ENCODE assay signal across 35 cellular contexts in the genomic region with DNA sequence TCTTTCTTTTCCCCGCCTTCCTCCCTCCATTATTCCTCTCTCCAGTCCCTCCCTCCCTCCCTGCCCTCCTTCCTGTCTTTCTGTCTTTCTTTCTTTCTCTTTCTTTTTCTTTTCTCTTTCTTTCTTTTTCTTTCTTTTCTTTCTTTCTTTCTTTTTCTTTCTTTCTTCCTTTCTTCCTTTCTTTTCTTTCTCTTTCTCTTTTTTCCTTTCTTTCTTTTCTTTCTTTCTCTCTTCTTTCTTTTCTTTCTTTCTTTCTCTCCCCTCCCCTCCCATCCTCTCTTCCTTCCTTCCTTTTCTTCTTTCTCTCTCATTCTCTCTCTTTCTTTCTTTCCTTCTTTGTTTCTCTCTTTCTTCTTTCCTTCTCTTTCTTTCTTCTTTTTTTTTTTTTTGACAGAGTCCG.
"Had no signal": no experiment of that assay in that cellular context is flagged by ENCODE, and none has a peak within 500 bp of the region (broad histone marks: within the 10 kb centered on the region; RNA-seq: fewer than 3 reads in every experiment).

No MANE protein-coding gene starts in this region.

- H3K27me3 ChIP-seq: ascending aorta, cardiac muscle cell, colonic mucosa had no signal

- H3K27ac ChIP-seq: ascending aorta, cardiac muscle cell, colonic mucosa, VCaP had no signal

- H3K4me3 Mint-ChIP-seq: activated B cell treated with CpG ODN at 0.5 μM for 24 hours; activated CD4-positive, alpha-beta memory T cell treated with anti-CD3 and anti-CD28 coated beads for 36 hours; activated CD4-positive, alpha-beta T cell treated with anti-CD3 and anti-CD28 coated beads, Interleukin-2, amount 10 ng/mL, durations not matched to agents 24 days and 14 days; activated naive CD4-positive, alpha-beta T cell treated with anti-CD3 and anti-CD28 coated beads, Interleukin-2, amount 10 ng/mL, durations not matched to agents 7 days and 5 days; activated naive CD4-positive, alpha-beta T cell treated with anti-CD3 and anti-CD28 coated beads, Interleukin-2, amount 50 U/mL, for 24 hours; activated naive CD8-positive, alpha-beta T cell; activated naive CD8-positive, alpha-beta T cell treated with anti-CD3 and anti-CD28 coated beads, Interleukin-2, amount 10 ng/mL, durations not matched to agents 7 days and 5 days; activated naive CD8-positive, alpha-beta T cell treated with anti-CD3 and anti-CD28 coated beads, Interleukin-2, amount 50 U/mL, for 24 hours; activated T-helper 1 cell treated with anti-CD3 and anti-CD28 coated beads, Interleukin-12 subunit alpha, Interleukin-12 subunit beta, Interleukin-2, Interleukin-4 antibody, amounts not matched to agents 30 ng/mL and 10 ng/mL and 1 ng/mL, durations not matched to agents 14 hours and 24 hours and 36 hours; activated T-helper 17 cell treated with anti-CD3 and anti-CD28 coated beads, Interleukin-2, amount 50 U/mL, for 72 hours; brain; central memory CD8-positive, alpha-beta T cell; T-cell; T-helper 17 cell had no signal

- H3K9me3 ChIP-seq: ascending aorta, colonic mucosa had no signal

- H3K27me3 Mint-ChIP-seq: brain had no signal

- H3K9me3 Mint-ChIP-seq: activated B cell treated with CpG ODN at 0.5 μM for 24 hours; activated CD4-positive, alpha-beta memory T cell treated with anti-CD3 and anti-CD28 coated beads for 36 hours; activated CD4-positive, alpha-beta T cell treated with anti-CD3 and anti-CD28 coated beads, Interleukin-2, amount 10 ng/mL, durations not matched to agents 24 days and 14 days; activated naive CD4-positive, alpha-beta T cell treated with anti-CD3 and anti-CD28 coated beads, Interleukin-2, amount 10 ng/mL, durations not matched to agents 7 days and 5 days; activated naive CD4-positive, alpha-beta T cell treated with anti-CD3 and anti-CD28 coated beads, Interleukin-2, amount 50 U/mL, for 24 hours; activated naive CD8-positive, alpha-beta T cell treated with anti-CD3 and anti-CD28 coated beads, Interleukin-2, amount 10 ng/mL, durations not matched to agents 7 days and 5 days; activated naive CD8-positive, alpha-beta T cell treated with anti-CD3 and anti-CD28 coated beads, Interleukin-2, amount 50 U/mL, for 24 hours; activated T-helper 1 cell treated with anti-CD3 and anti-CD28 coated beads, Interleukin-12 subunit alpha, Interleukin-12 subunit beta, Interleukin-2, Interleukin-4 antibody, amounts not matched to agents 30 ng/mL and 10 ng/mL and 1 ng/mL, durations not matched to agents 14 hours and 24 hours and 36 hours; activated T-helper 17 cell treated with anti-CD3 and anti-CD28 coated beads, Interleukin-2, amount 50 U/mL, for 72 hours; central memory CD8-positive, alpha-beta T cell had no signal

- FAIRE-seq: bronchial epithelial cell, TTC549 had no signal

- H3K27ac Mint-ChIP-seq: activated B cell treated with CpG ODN at 0.5 μM for 24 hours; activated CD4-positive, alpha-beta memory T cell treated with anti-CD3 and anti-CD28 coated beads for 36 hours; activated CD4-positive, alpha-beta T cell treated with anti-CD3 and anti-CD28 coated beads, Interleukin-2, amount 10 ng/mL, durations not matched to agents 24 days and 14 days; activated naive CD4-positive, alpha-beta T cell treated with anti-CD3 and anti-CD28 coated beads, Interleukin-2, amount 10 ng/mL, durations not matched to agents 7 days and 5 days; activated naive CD4-positive, alpha-beta T cell treated with anti-CD3 and anti-CD28 coated beads, Interleukin-2, amount 50 U/mL, for 24 hours; activated naive CD8-positive, alpha-beta T cell; activated naive CD8-positive, alpha-beta T cell treated with anti-CD3 and anti-CD28 coated beads, Interleukin-2, amount 10 ng/mL, durations not matched to agents 7 days and 5 days; activated naive CD8-positive, alpha-beta T cell treated with anti-CD3 and anti-CD28 coated beads, Interleukin-2, amount 50 U/mL, for 24 hours; activated T-helper 1 cell treated with anti-CD3 and anti-CD28 coated beads, Interleukin-12 subunit alpha, Interleukin-12 subunit beta, Interleukin-2, Interleukin-4 antibody, amounts not matched to agents 30 ng/mL and 10 ng/mL and 1 ng/mL, durations not matched to agents 14 hours and 24 hours and 36 hours; activated T-helper 17 cell treated with anti-CD3 and anti-CD28 coated beads, Interleukin-2, amount 50 U/mL, for 72 hours; T-cell; T-helper 17 cell had no signal

- ATAC-seq: activated naive CD8-positive, alpha-beta T cell treated with anti-CD3 and anti-CD28 coated beads, Interleukin-2, amount 50 U/mL, for 24 hours; activated T-helper 17 cell treated with anti-CD3 and anti-CD28 coated beads, Interleukin-2, amount 50 U/mL, for 72 hours; T-cell; T-helper 17 cell had no signal

- H3K4me1 ChIP-seq: ascending aorta, colonic mucosa had no signal

- H3K4me3 ChIP-seq: ascending aorta, cardiac muscle cell, colonic mucosa had no signal

- H3K36me3 Mint-ChIP-seq: activated CD4-positive, alpha-beta memory T cell treated with anti-CD3 and anti-CD28 coated beads for 36 hours; activated naive CD4-positive, alpha-beta T cell treated with anti-CD3 and anti-CD28 coated beads, Interleukin-2, amount 10 ng/mL, durations not matched to agents 7 days and 5 days; activated naive CD4-positive, alpha-beta T cell treated with anti-CD3 and anti-CD28 coated beads, Interleukin-2, amount 50 U/mL, for 24 hours; activated naive CD8-positive, alpha-beta T cell; activated naive CD8-positive, alpha-beta T cell treated with anti-CD3 and anti-CD28 coated beads, Interleukin-2, amount 10 ng/mL, durations not matched to agents 7 days and 5 days; brain; T-cell had no signal

- H3K4me1 Mint-ChIP-seq: activated B cell treated with CpG ODN at 0.5 μM for 24 hours; activated CD4-positive, alpha-beta T cell treated with anti-CD3 and anti-CD28 coated beads, Interleukin-2, amount 10 ng/mL, durations not matched to agents 24 days and 14 days; activated naive CD4-positive, alpha-beta T cell treated with anti-CD3 and anti-CD28 coated beads, Interleukin-2, amount 10 ng/mL, durations not matched to agents 7 days and 5 days; activated naive CD4-positive, alpha-beta T cell treated with anti-CD3 and anti-CD28 coated beads, Interleukin-2, amount 50 U/mL, for 24 hours; activated naive CD8-positive, alpha-beta T cell treated with anti-CD3 and anti-CD28 coated beads, Interleukin-2, amount 10 ng/mL, durations not matched to agents 7 days and 5 days; activated naive CD8-positive, alpha-beta T cell treated with anti-CD3 and anti-CD28 coated beads, Interleukin-2, amount 50 U/mL, for 24 hours; activated T-helper 17 cell treated with anti-CD3 and anti-CD28 coated beads, Interleukin-2, amount 50 U/mL, for 72 hours; central memory CD8-positive, alpha-beta T cell; T-cell; T-helper 17 cell had no signal

- DNase-seq: activated B cell treated with CpG ODN at 0.5 μM for 24 hours; activated CD4-positive, alpha-beta memory T cell treated with anti-CD3 and anti-CD28 coated beads for 36 hours; activated CD4-positive, alpha-beta T cell treated with anti-CD3 and anti-CD28 coated beads for 4 hours; activated CD4-positive, alpha-beta T cell treated with anti-CD3 and anti-CD28 coated beads, Interleukin-2, amount 10 ng/mL, durations not matched to agents 24 days and 14 days; activated CD4-positive, alpha-beta T cell treated with anti-CD3 and anti-CD28 coated beads, Interleukin-2, amount 50 U/mL, for 1 hour; activated CD4-positive, alpha-beta T cell treated with anti-CD3 and anti-CD28 coated beads, Interleukin-2, amount 50 U/mL, for 4 hours; activated CD4-positive, CD25-positive, alpha-beta regulatory T cell treated with anti-CD3 and anti-CD28 coated beads, Interleukin-2, amount 50 U/mL, for 72 hours; activated CD8-positive, alpha-beta memory T cell treated with anti-CD3 and anti-CD28 coated beads, Interleukin-2, amount 50 U/mL, for 4 hours; activated effector memory CD4-positive, alpha-beta T cell treated with anti-CD3 and anti-CD28 coated beads, Interleukin-2, amount 50 U/mL, for 16 hours; activated gamma-delta T cell treated with Interleukin-2 at 50 U/mL for 16 hours; activated naive CD4-positive, alpha-beta T cell; activated naive CD4-positive, alpha-beta T cell treated with anti-CD3 and anti-CD28 coated beads, Interleukin-2, amount 10 ng/mL, durations not matched to agents 7 days and 5 days; activated naive CD8-positive, alpha-beta T cell treated with anti-CD3 and anti-CD28 coated beads, Interleukin-2, amount 10 ng/mL, durations not matched to agents 7 days and 5 days; activated naive CD8-positive, alpha-beta T cell treated with anti-CD3 and anti-CD28 coated beads, Interleukin-2, amount 50 U/mL, for 24 hours; activated T-cell treated with anti-CD3 and anti-CD28 coated beads for 4 hours; activated T-cell treated with anti-CD3 and anti-CD28 coated beads, Interleukin-2, amount 50 U/mL, for 1 hour; activated T-cell treated with anti-CD3 and anti-CD28 coated beads, Interleukin-2, amount 50 U/mL, for 48 hours; amygdala; anterior cingulate cortex; caudate nucleus; cerebellar nuclear complex; colonic mucosa; T-cell; T-helper 17 cell had no signal

- H3K36me3 ChIP-seq: ascending aorta, cardiac muscle cell, colonic mucosa had no signal
